ENCODE assay signal across 8 cellular contexts in the genomic region with DNA sequence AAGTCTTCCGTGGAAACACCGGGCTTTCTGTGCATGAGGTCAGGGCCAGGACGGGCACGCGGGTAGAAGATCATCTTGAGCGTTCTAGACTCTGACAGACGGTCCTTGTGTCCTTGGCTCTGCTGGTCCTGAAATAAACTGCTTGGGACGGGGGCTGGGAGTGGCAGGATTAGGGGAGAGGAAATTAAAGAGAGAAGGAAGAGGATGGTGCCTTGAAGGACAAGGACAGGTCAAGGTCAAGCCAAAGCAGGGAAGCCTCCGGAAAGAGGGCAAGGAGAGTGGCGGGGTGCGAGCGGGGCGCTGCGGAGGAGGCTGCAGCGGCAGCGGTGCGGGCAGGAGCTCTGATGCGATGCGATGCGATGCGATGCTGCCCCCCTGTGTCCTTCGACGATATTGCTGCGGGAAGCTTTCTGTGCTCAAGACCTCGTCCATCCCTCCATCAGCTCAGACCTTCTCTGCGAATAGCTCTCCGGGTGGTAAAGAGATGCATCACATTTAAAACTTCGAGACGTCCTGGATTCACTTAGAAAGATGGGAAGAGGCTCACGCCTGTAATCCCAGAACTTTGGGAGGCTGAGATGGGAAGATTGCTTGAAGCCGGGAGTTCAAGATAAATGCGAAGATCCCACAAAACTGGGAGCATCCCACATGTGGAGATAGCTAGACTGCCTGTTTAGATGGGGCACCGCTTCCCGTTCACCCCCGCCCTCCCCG.
A peak's percentile ranks its signal among the peaks of the same experiment; 100 is the strongest.
DNase-seq lines count a peak whose midpoint lies in the region; ATAC-seq and TF ChIP-seq lines count a peak whose summit lies in the region.

No MANE protein-coding gene starts in this region.

- peak; percentile 54 for TF ChIP-seq CTCF in DOHH2 (IDR thresholded peaks at IDR 0.05; ENCODE audit: low read depth, low read length, poor library complexity, severe bottlenecking)
- TF ChIP-seq CTCF in fibroblast of pulmonary artery (IDR thresholded peaks at IDR 0.05; ENCODE audit: low read length, missing control alignments), result peak; percentile 36

- H3K79me2 ChIP-seq in DOHH2 (ENCODE audit: control insufficient read depth, low read length), result no peaks in the 10 kb centered on the region

- DNase-seq in H4 (ENCODE audit: low spot score), result peak; percentile 62
- peak; percentile 58 for DNase-seq in NCI-H146 (lab: John Stamatoyannopoulos, UW)
- DNase-seq in activated CD4-positive, alpha-beta memory T cell treated with anti-CD3 and anti-CD28 coated beads for 36 hours, result peak; percentile 59
- DNase-seq in fibroblast of pulmonary artery (ENCODE audit: low read depth), result peak; percentile 13
- DNase-seq in nucleus accumbens (lab: John Stamatoyannopoulos, UW), result peak in 53 of 56 donors; percentile 16 to 92 (median 69)
- DNase-seq in T-helper 17 cell, result no peak

- ATAC-seq in HG02840 (IDR thresholded peaks at IDR 0.05; ENCODE audit: low FRiP score, unreplicated experiment) (no peak), T-helper 17 cell (no peak)

- peaks cover 11% of the 10 kb centered on the region for H3K27me3 Mint-ChIP-seq in activated CD4-positive, alpha-beta memory T cell treated with anti-CD3 and anti-CD28 coated beads for 36 hours
- H3K27me3 Mint-ChIP-seq in T-helper 17 cell, result peaks cover 6% of the 10 kb centered on the region

- POLR2A ChIA-PET in activated CD4-positive, alpha-beta memory T cell treated with anti-CD3 and anti-CD28 coated beads for 36 hours (lab: Charles Lee), result no interaction called here

- H3K9me3 ChIP-seq in DOHH2 (ENCODE audit: control insufficient read depth, insufficient read depth, low read length) (no peaks in the 10 kb centered on the region), T-helper 17 cell (ENCODE audit: control insufficient read depth, low read length, poor library complexity, severe bottlenecking) (no peaks in the 10 kb centered on the region)

- no peaks in the 10 kb centered on the region for H4K20me1 ChIP-seq in DOHH2 (ENCODE audit: control insufficient read depth, insufficient read depth, low read depth, low read length)

- no peak overlapping the region for H3K4me2 ChIP-seq in DOHH2 (ENCODE audit: low read length)

- H3K36me3 Mint-ChIP-seq in activated CD4-positive, alpha-beta memory T cell treated with anti-CD3 and anti-CD28 coated beads for 36 hours, result no peaks in the 10 kb centered on the region
- no peaks in the 10 kb centered on the region for H3K36me3 Mint-ChIP-seq in T-helper 17 cell (ENCODE audit: low read depth)

- no peak overlapping the region for H3K27ac ChIP-seq in DOHH2 (ENCODE audit: low read depth, low read length)

- H3K4me3 ChIP-seq in DOHH2 (ENCODE audit: low read length) (no peak overlapping the region), fibroblast of pulmonary artery (replicated peaks; ENCODE audit: low read depth, low read length) (no peak overlapping the region)

- no peaks in the 10 kb centered on the region for H3K9me2 ChIP-seq in DOHH2 (replicated peaks; ENCODE audit: control insufficient read depth, low read length)

- no peaks in the 10 kb centered on the region for H3K4me1 ChIP-seq in DOHH2 (ENCODE audit: control insufficient read depth, low read length)

- H3K27me3 ChIP-seq in DOHH2 (ENCODE audit: control insufficient read depth, low read length), result no peaks in the 10 kb centered on the region

- CTCF ChIA-PET in activated CD4-positive, alpha-beta memory T cell treated with anti-CD3 and anti-CD28 coated beads for 36 hours (lab: Charles Lee), result interaction anchor here (0.5 to 1.7 kb wide), 10 partner anchors 10 to 1754 kb away, joined by 3 to 9 read pairs (median 4); no protein-coding TSS in a partner anchor

- H3K4me3 Mint-ChIP-seq in activated CD4-positive, alpha-beta memory T cell treated with anti-CD3 and anti-CD28 coated beads for 36 hours, result no peak overlapping the region
- H3K4me3 Mint-ChIP-seq in T-helper 17 cell, result no peak overlapping the region

- H3F3A ChIP-seq in DOHH2 (ENCODE audit: control insufficient read depth, insufficient read depth), result no peaks in the 10 kb centered on the region

- H3K9me3 Mint-ChIP-seq in activated CD4-positive, alpha-beta memory T cell treated with anti-CD3 and anti-CD28 coated beads for 36 hours, result no peaks in the 10 kb centered on the region

- no peaks in the 10 kb centered on the region for H3K36me3 ChIP-seq in DOHH2 (ENCODE audit: control insufficient read depth, low read length)

- intact Hi-C loops in activated CD4-positive, alpha-beta memory T cell treated with anti-CD3 and anti-CD28 coated beads for 36 hours (cut with micrococcal nuclease), result loop anchor here (5.0 kb wide), 1 partner anchor 822 kb away; no protein-coding TSS in a partner anchor

- no peak overlapping the region for H3K27ac Mint-ChIP-seq in activated CD4-positive, alpha-beta memory T cell treated with anti-CD3 and anti-CD28 coated beads for 36 hours
- no peak overlapping the region for H3K27ac Mint-ChIP-seq in T-helper 17 cell

- H3K4me1 Mint-ChIP-seq in activated CD4-positive, alpha-beta memory T cell treated with anti-CD3 and anti-CD28 coated beads for 36 hours (ENCODE audit: low read depth), result no peaks in the 10 kb centered on the region
- no peaks in the 10 kb centered on the region for H3K4me1 Mint-ChIP-seq in T-helper 17 cell

Comparison
In these comparisons a context has a peak if more than half of its experiments do, and no peak if none do; other contexts are left out.
1. DNase-seq: peak in H4 (single experiment), NCI-H146 (single experiment), activated CD4-positive, alpha-beta memory T cell treated with anti-CD3 and anti-CD28 coated beads for 36 hours (single experiment), fibroblast of pulmonary artery (single experiment) and nucleus accumbens (53 of 56); none in T-helper 17 cell (0 of 3).